Comparison of ENCODE assay signal across 10 cellular contexts in genomic region chr2:26008851-26009566, GRCh38. TPM values are rescaled to one million over a fixed set of nuclear protein-coding genes. Genes with fewer than 3 reads are reported as not detected.
DNase-seq lines count a peak whose midpoint lies in the region; ATAC-seq and FAIRE-seq lines count a peak whose summit lies in the region.
"Had no signal": no experiment of that assay in that cellular context is flagged by ENCODE, and none has a peak within 500 bp of the region (broad histone marks: within the 10 kb centered on the region; RNA-seq: fewer than 3 reads in every experiment).

No MANE protein-coding gene starts in this region.

- no peak overlapping the region for H3K27ac Mint-ChIP-seq in effector memory CD8-positive, alpha-beta T cell
- H3K27ac Mint-ChIP-seq: activated naive CD8-positive, alpha-beta T cell had no signal

- no peaks in the 10 kb centered on the region for H3K9me3 Mint-ChIP-seq in effector memory CD8-positive, alpha-beta T cell

- H3K27me3 Mint-ChIP-seq in effector memory CD8-positive, alpha-beta T cell = no peaks in the 10 kb centered on the region
- H3K27me3 Mint-ChIP-seq: activated naive CD8-positive, alpha-beta T cell had no signal

- FAIRE-seq in frontal cortex (lab: Jason Lieb, UNC) = no peak

- no peak overlapping the region for H3K4me3 Mint-ChIP-seq in effector memory CD8-positive, alpha-beta T cell
- H3K4me3 Mint-ChIP-seq: activated naive CD8-positive, alpha-beta T cell had no signal

- peak; percentile 41 for ATAC-seq in effector memory CD8-positive, alpha-beta T cell (replicated peaks)
- ATAC-seq in GM21786 (IDR thresholded peaks at IDR 0.05; ENCODE audit: unreplicated experiment) (no peak), GM18517 (IDR thresholded peaks at IDR 0.05; ENCODE audit: unreplicated experiment) (no peak)

- peaks cover 0 to 2% of the 10 kb centered on the region in 2 donors for H3K4me1 Mint-ChIP-seq in effector memory CD8-positive, alpha-beta T cell (ENCODE audit: low read depth in 2 of 2)

- H3K36me3 Mint-ChIP-seq in effector memory CD8-positive, alpha-beta T cell (ENCODE audit: insufficient read depth) = no peaks in the 10 kb centered on the region

- DNase-seq in AML-193 (lab: John Stamatoyannopoulos, UW) (peak; percentile 99), NCI-H2196 treated with DMSO at 0.1 percent for 48 hours (lab: John Stamatoyannopoulos, UW; ENCODE audit: unreplicated experiment) (peak; percentile 16), mucosa of gallbladder (ENCODE audit: low spot score) (peak; percentile 65), NCI-H69 (lab: John Stamatoyannopoulos, UW) (no peak), frontal cortex (ENCODE audit: low spot score in 2 of 2) (no peak)
- DNase-seq in effector memory CD8-positive, alpha-beta T cell = no peak
- DNase-seq: NCI-H187 treated with DMSO at 0.1 percent for 48 hours had no signal

RNA-seq across cellular contexts. Expression of gene RAB10, which starts 24.9 kb away (rescaled TPM):
- total RNA-seq in mucosa of gallbladder = 173 TPM
- total RNA-seq in frontal cortex = 152 TPM

RNA-seq across cellular contexts. Expression of gene KIF3C, which starts 26.7 kb away (rescaled TPM):
- 10.1 TPM for total RNA-seq in mucosa of gallbladder
- 86.8 TPM for total RNA-seq in frontal cortex

Comparison
In these comparisons a context has a peak if more than half of its experiments do, and no peak if none do; other contexts are left out.
1. DNase-seq: peak in AML-193 (2 of 2), NCI-H2196 treated with DMSO at 0.1 percent for 48 hours (single experiment) and mucosa of gallbladder (single experiment); none in effector memory CD8-positive, alpha-beta T cell (0 of 3), NCI-H69 (single experiment) and frontal cortex (0 of 2).